In genomic region chr11:71383461-71383860, GRCh38 we compare ENCODE assay signal across 18 cellular contexts.
DNase-seq lines count a peak whose midpoint lies in the region; ATAC-seq, FAIRE-seq and TF ChIP-seq lines count a peak whose summit lies in the region.
"Had no signal": no experiment of that assay in that cellular context is flagged by ENCODE, and none has a peak within 500 bp of the region (broad histone marks: within the 10 kb centered on the region; RNA-seq: fewer than 3 reads in every experiment).

No MANE protein-coding gene starts in this region.

- ATAC-seq in GM19043 (IDR thresholded peaks at IDR 0.05; ENCODE audit: low read depth, unreplicated experiment) (peak; percentile 68), GM21515 (IDR thresholded peaks at IDR 0.05; ENCODE audit: unreplicated experiment) (peak; percentile 59), HG03196 (IDR thresholded peaks at IDR 0.05; ENCODE audit: unreplicated experiment) (peak; percentile 53), mucosa of descending colon (peak; percentile 38), GM21619 (IDR thresholded peaks at IDR 0.05; ENCODE audit: unreplicated experiment) (no peak)
- ATAC-seq: activated CD8-positive, alpha-beta T cell treated with anti-CD3 and anti-CD28 coated beads for 36 hours; activated T-cell treated with anti-CD3 and anti-CD28 coated beads, Interleukin-2, amount 50 U/mL, for 72 hours; natural killer cell treated with Interleukin-12 subunit alpha and Interleukin-12 subunit beta and Interleukin-15 and Interleukin-18, amount 100 ng/mL, for 72 hours had no signal

- H3K4me3 ChIP-seq in mucosa of descending colon = no peak overlapping the region
- H3K4me3 ChIP-seq: smooth muscle cell, thyroid gland had no signal

- no peak for TF ChIP-seq CTCF in mucosa of descending colon (IDR thresholded peaks at IDR 0.05)

- FAIRE-seq in urothelium cell line (lab: Jason Lieb, UNC) = no peak

- no peaks in the 10 kb centered on the region for H3K4me1 ChIP-seq in mucosa of descending colon (ENCODE audit: low read depth)
- H3K4me1 ChIP-seq: thyroid gland had no signal

- intact Hi-C loops in mucosa of descending colon (cut with DNase I, micrococcal nuclease) = no loop called here

- H3K36me3 ChIP-seq in mucosa of descending colon (ENCODE audit: low read depth) = no peaks in the 10 kb centered on the region
- H3K36me3 ChIP-seq: brain microvascular endothelial cell, thyroid gland had no signal

- H3K9me3 ChIP-seq in mucosa of descending colon = no peaks in the 10 kb centered on the region
- H3K9me3 ChIP-seq: thyroid gland had no signal

- DNase-seq in mucosa of descending colon (no peak), NCI-H82 (lab: John Stamatoyannopoulos, UW) (no peak), DMS79 treated with DMSO at 0.1 percent for 48 hours (lab: John Stamatoyannopoulos, UW) (no peak), urothelium cell line (ENCODE audit: low spot score) (no peak)
- DNase-seq: activated CD8-positive, alpha-beta T cell treated with anti-CD3 and anti-CD28 coated beads for 36 hours; activated T-cell treated with anti-CD3 and anti-CD28 coated beads, Interleukin-2, amount 50 U/mL, for 72 hours; AML-193; brain microvascular endothelial cell; GDM1; mammary epithelial cell; NCI-H526; thyroid gland had no signal
